In the genomic region with DNA sequence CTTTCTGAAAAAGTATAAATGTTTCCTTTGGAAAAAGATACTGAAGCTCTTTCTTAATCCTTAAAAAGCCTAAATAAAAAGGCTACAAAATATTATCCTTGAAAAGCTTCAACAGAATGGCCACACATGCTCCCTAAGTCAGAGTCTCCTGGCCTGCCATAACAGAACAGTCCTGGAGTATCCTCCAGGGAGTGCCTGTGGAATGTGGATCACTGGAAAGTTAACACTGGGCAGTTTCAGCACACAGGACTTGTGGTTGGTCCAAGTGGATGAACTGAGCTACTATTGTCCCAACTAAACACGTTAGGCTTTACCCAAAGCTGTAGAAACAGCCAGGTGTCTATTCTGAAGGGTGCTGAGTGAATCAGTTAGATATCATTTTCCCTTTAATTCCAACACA, we compare ENCODE assay signal across 14 cellular contexts.
DNase-seq lines count a peak whose midpoint lies in the region; ATAC-seq and TF ChIP-seq lines count a peak whose summit lies in the region.
"Had no signal": no experiment of that assay in that cellular context is flagged by ENCODE, and none has a peak within 500 bp of the region (broad histone marks: within the 10 kb centered on the region; RNA-seq: fewer than 3 reads in every experiment).

No MANE protein-coding gene starts in this region.

- H3K27ac ChIP-seq in SJCRH30: no peak overlapping the region

- in situ Hi-C loops in G401 (cut with HindIII; ENCODE audit: low sequenced_read_pairs): no loop called here

- DNase-seq in AG10803 (ENCODE audit: low read depth) (peak; percentile 24), SJCRH30 (peak; percentile 57 to 58), iPS-NIHi11 (ENCODE audit: low spot score) (peak; percentile 4), sciatic nerve (ENCODE audit: low spot score) (no peak), NCI-H2081 (lab: John Stamatoyannopoulos, UW) (no peak), G401 (ENCODE audit: low spot score) (no peak)
- DNase-seq: ACHN; CD8-positive, alpha-beta T cell; COR-L47; DND-41; GF-D8; IMR-90 had no signal

- H3K4me1 ChIP-seq in SJCRH30: no peaks in the 10 kb centered on the region; the same call in 1 of the 2 replicates
- H3K4me1 ChIP-seq: HAP-1 had no signal

- peaks cover 4% of the 10 kb centered on the region; the same call in 1 of the 2 replicates for H3K9me3 ChIP-seq in SJCRH30 (replicated peaks)
- H3K9me3 ChIP-seq: HAP-1 had no signal

- H3K36me3 ChIP-seq in SJCRH30: no peaks in the 10 kb centered on the region
- H3K36me3 ChIP-seq: HAP-1 had no signal

- intact Hi-C loops in sciatic nerve (cut with DNase I): no loop called here

- ATAC-seq in sciatic nerve (peak; percentile 95), GM21423 (IDR thresholded peaks at IDR 0.05; ENCODE audit: unreplicated experiment) (no peak)
- ATAC-seq: CD8-positive, alpha-beta T cell had no signal

- H3K4me3 ChIP-seq in AG10803 (ENCODE audit: low read length) (no peak overlapping the region), SJCRH30 (no peak overlapping the region)
- H3K4me3 ChIP-seq: HAP-1 had no signal

- TF ChIP-seq CTCF in AG10803 (conservative IDR thresholded peaks at IDR 0.05; ENCODE audit: low read length): no peak

- H3K27me3 ChIP-seq in SJCRH30: no peaks in the 10 kb centered on the region

Comparison
In these comparisons a context has a peak if more than half of its experiments do, and no peak if none do; other contexts are left out.
1. DNase-seq: peak in AG10803 (single experiment), SJCRH30 (2 of 2) and iPS-NIHi11 (single experiment); none in sciatic nerve (single experiment), NCI-H2081 (0 of 2) and G401 (single experiment).